In the genomic region with DNA sequence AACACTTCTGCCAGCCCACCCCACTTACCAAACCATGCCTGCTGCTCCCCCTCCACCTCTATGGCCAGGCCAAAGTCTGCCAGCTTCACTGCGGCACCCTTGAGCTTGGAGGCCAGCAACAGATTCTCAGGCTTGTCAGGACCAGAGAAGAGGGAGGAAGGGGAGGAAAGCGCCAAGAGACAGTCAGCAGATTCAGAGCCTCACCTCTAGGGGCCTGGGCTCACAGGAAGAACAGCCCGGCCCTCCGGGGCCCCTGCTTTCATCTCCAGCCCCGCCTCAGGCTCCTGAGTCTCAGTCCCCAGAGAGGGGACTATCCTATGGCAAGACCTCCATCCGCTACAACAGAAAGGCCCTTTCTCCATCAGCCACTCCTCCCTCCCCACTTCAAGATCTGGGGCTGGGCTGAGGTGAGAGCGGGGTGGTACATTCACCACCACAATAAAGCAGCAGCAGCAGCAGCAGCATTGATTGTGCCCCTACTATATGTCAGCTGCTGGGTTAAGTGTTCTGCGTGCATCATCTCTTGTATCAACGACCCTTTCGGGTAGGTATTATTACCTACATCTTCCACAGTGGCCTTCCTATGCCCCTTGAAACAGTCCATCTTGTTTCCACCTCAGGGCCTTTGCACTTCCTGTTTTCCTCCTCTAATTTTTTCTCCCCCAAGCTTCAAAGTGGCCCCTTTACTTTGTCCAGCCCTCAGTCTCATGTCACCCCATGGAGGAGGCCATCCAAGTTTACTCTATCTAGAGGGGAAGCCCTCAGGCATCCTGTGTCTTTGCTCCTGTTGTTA, we compare ENCODE assay signal across 2 cellular contexts.
TF ChIP-seq lines count a peak whose summit lies in the region.

No MANE protein-coding gene starts in this region.

TF ChIP-seq in HEK293, 187 proteins besides CTCF, POLR2A, EP300 and RAD21:
- TF ChIP-seq, protein P1, sequence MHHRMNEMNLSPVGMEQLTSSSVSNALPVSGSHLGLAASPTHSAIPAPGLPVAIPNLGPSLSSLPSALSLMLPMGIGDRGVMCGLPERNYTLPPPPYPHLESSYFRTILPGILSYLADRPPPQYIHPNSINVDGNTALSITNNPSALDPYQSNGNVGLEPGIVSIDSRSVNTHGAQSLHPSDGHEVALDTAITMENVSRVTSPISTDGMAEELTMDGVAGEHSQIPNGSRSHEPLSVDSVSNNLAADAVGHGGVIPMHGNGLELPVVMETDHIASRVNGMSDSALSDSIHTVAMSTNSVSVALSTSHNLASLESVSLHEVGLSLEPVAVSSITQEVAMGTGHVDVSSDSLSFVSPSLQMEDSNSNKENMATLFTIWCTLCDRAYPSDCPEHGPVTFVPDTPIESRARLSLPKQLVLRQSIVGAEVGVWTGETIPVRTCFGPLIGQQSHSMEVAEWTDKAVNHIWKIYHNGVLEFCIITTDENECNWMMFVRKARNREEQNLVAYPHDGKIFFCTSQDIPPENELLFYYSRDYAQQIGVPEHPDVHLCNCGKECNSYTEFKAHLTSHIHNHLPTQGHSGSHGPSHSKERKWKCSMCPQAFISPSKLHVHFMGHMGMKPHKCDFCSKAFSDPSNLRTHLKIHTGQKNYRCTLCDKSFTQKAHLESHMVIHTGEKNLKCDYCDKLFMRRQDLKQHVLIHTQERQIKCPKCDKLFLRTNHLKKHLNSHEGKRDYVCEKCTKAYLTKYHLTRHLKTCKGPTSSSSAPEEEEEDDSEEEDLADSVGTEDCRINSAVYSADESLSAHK (tag by site-specific recombination; IDR thresholded peaks at IDR 0.05), result peak; percentile 52; the same call in 1 of the 2 replicates
- peak; percentile 35; the same call in 1 of the 2 replicates for TF ChIP-seq ZNF341 (tag by site-specific recombination; IDR thresholded peaks at IDR 0.05; ENCODE audit: low read depth)
- TF ChIP-seq ZNF623 (tag by site-specific recombination; IDR thresholded peaks at IDR 0.05), result peak; percentile 95
- TF ChIP-seq ZNF292 (tag by site-specific recombination; IDR thresholded peaks at IDR 0.05; ENCODE audit: borderline replicate concordance, low read depth), result no peak

TF ChIP-seq in K562, 482 proteins besides CTCF, POLR2A, EP300 and RAD21:
- no peak for TF ChIP-seq SNRNP70 (optimal IDR thresholded peaks at IDR 0.05; ENCODE audit: low read depth, low read length)
- TF ChIP-seq RBM25 (IDR thresholded peaks at IDR 0.05; ENCODE audit: low read depth, low read length, severe bottlenecking), result peak; percentile 34
- TF ChIP-seq BCOR (IDR thresholded peaks at IDR 0.05), result peak; percentile 33; the same call in 1 of the 2 replicates
- 0 out of 2 replicates have a peak, but pooled peaks have one; percentile 26 for TF ChIP-seq ADNP (tag; IDR thresholded peaks at IDR 0.05)
- no peak for TF ChIP-seq ZSCAN29 (IDR thresholded peaks at IDR 0.05)
- 0 out of 2 replicates have a peak, but pooled peaks have one; percentile 64 for TF ChIP-seq PTBP1 (IDR thresholded peaks at IDR 0.05; ENCODE audit: low read depth, low read length)
- peak; percentile 69; the same call in 1 of the 2 replicates for TF ChIP-seq SPI1 (IDR thresholded peaks at IDR 0.05; ENCODE audit: borderline replicate concordance, low read depth, low read length)
- peak; percentile 76 for TF ChIP-seq MIER1 (IDR thresholded peaks at IDR 0.05; ENCODE audit: low read depth)
